In the genomic region with DNA sequence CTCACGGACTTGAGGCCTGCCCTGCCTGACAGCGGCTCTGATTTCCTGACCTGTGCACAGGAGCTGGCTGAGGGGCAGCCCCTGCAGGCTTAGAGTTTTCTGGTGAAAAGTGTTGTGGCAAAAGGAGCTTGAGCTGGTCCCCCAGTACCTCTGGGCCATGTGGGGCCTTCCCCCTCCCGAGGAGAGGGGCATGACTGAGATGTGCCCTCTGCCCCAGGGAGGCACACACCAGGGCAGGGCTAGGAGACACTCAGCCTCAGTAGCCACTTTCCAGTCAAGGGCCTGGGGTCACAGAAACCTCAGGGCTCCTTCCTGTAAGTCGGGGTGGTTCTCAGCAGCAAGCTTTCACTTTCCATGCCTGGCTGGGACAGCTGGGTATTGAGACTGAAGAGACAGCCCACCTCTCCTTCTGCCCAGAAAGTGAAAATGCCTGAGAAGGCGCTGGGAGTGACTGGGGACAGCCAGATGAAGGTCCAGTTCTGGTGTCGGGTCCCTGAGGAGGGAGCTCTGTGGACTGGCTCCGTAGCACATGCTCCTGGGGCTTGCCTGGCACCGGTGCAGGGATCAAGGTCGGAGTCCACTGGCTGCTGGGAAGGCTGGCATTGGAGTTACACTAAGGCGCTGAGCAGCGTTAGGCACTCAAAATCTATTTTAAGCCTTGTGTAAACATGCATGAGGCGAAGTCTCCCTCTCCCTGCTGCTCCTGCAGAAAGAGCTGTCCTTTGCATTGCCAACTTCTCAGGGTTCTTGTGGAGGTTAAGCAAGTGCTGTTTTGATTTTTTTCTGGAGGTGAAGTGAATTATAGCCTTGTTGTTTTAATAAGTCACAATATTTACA, we compare ENCODE assay signal across 8 cellular contexts.
DNase-seq lines count a peak whose midpoint lies in the region; ATAC-seq and TF ChIP-seq lines count a peak whose summit lies in the region.

No MANE protein-coding gene starts in this region.

- DNase-seq in DMS 273 treated with DMSO at 0.1 percent for 48 hours (lab: John Stamatoyannopoulos, UW) (peak; percentile 36), LHCN-M2 (ENCODE audit: low read depth) (peak; percentile 70), SW480 (ENCODE audit: low spot score) (peak; percentile 18), left lobe of liver (ENCODE audit: low spot score) (peak; percentile 97), endothelial cell (ENCODE audit: low spot score) (no peak)
- peak; percentile 48 to 49 for DNase-seq in stimulated activated CD4-positive, alpha-beta T cell treated with anti-CD3 and anti-CD28 coated beads, Interleukin-4, amount 100 ng/mL, for 48 hours (ENCODE audit: low read depth in 2 of 2)

- H3K4me3 Mint-ChIP-seq in brain (peak overlapping the region; percentile 33 to 81 (median 63)), endothelial cell (ENCODE audit: unreplicated experiment) (no peak overlapping the region)

- ATAC-seq in GM21526 (IDR thresholded peaks at IDR 0.05; ENCODE audit: low FRiP score, unreplicated experiment) (peak; percentile 88), left lobe of liver (peak; percentile 77)

- H3K9me3 Mint-ChIP-seq in brain (peaks cover 0 to 9% (median under 1%) of the 10 kb centered on the region in 5 experiments), endothelial cell (ENCODE audit: unreplicated experiment) (no peaks in the 10 kb centered on the region)

- H3K27ac Mint-ChIP-seq in brain (peak overlapping the region; percentile 43 to 96 (median 89)), endothelial cell (ENCODE audit: unreplicated experiment) (no peak overlapping the region)

- TF ChIP-seq CTCF in brain (conservative IDR thresholded peaks at IDR 0.05), result no peak
- no peak for TF ChIP-seq CTCF in endothelial cell (IDR thresholded peaks at IDR 0.05; ENCODE audit: unreplicated experiment)

- H3K36me3 Mint-ChIP-seq in brain (no peaks in the 10 kb centered on the region), endothelial cell (ENCODE audit: low read depth, unreplicated experiment) (no peaks in the 10 kb centered on the region)

- peaks cover 56% of the 10 kb centered on the region for H3K4me1 Mint-ChIP-seq in brain
- peaks cover 15% of the 10 kb centered on the region for H3K4me1 Mint-ChIP-seq in endothelial cell (ENCODE audit: unreplicated experiment)

- H3K27me3 Mint-ChIP-seq in brain (no peaks in the 10 kb centered on the region), endothelial cell (ENCODE audit: unreplicated experiment) (peaks cover 6% of the 10 kb centered on the region)
